In the genomic region with DNA sequence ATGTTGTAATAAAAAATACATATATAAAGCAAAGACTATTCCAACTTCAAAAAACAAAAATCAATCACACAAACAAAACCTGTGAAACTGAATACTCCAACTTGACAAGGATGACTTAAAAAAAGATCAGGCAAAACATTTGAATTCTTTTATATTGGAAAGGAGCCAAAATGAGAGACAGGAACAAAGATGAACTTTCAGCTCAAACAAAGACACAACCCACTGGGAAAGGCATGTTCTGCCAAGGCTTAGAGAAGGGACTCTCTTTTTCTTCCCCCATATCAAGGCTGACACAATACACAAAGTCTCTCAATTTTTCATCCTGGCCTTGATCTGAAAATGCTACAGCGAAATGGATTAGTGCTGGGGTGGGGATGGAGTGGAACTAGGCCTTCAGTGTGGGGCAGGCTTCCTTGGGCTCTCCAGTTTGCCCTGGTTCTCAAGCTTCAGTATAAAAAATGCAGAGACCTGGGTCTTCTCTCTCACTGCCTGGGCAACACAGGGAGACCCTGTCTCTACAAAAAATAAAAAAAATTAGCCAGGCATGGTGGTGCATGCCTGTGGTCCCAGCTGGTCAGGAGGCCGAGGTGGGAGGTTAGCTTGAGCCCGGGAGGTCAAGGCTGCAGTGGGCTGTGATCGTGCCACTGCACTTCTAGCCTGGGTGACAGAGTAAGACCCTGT, we compare ENCODE assay signal across 25 cellular contexts. TPM values are rescaled to one million over a fixed set of nuclear protein-coding genes. Genes with fewer than 3 reads are reported as not detected.
DNase-seq lines count a peak whose midpoint lies in the region; ATAC-seq and TF ChIP-seq lines count a peak whose summit lies in the region.
"Had no signal": no experiment of that assay in that cellular context is flagged by ENCODE, and none has a peak within 500 bp of the region (broad histone marks: within the 10 kb centered on the region; RNA-seq: fewer than 3 reads in every experiment).

No MANE protein-coding gene starts in this region.

- TF ChIP-seq RAD21 in liver (IDR thresholded peaks at IDR 0.05), result peak in 1 of 2 donors; percentile 45

- no peak for TF ChIP-seq CTCF in liver (IDR thresholded peaks at IDR 0.05; ENCODE audit: low read depth, low read length, missing input control)

- H3K27me3 ChIP-seq in liver (ENCODE audit: control insufficient read depth in 4 of 4, insufficient read depth in 4 of 4, low read length in 3 of 4), result no peaks in the 10 kb centered on the region
- H3K27me3 ChIP-seq: body of pancreas, SJSA1, transverse colon had no signal

- peak; percentile 23 for DNase-seq in NCI-H345 (lab: John Stamatoyannopoulos, UW)
- peak in 8 of 49 donors; percentile 9 to 41 (median 18) for DNase-seq in substantia nigra (lab: John Stamatoyannopoulos, UW)
- DNase-seq in LoVo (ENCODE audit: low spot score), result no peak
- no peak for DNase-seq in NCI-H774 (lab: John Stamatoyannopoulos, UW)
- DNase-seq in GF-D8 (lab: John Stamatoyannopoulos, UW), result no peak
- DNase-seq: activated effector memory CD4-positive, alpha-beta T cell treated with Interleukin-2 at 50 U/mL for 16 hours; activated naive CD8-positive, alpha-beta T cell treated with anti-CD3 and anti-CD28 coated beads, Interleukin-2, amount 50 U/mL, for 24 hours; body of pancreas; DMS79; effector memory CD8-positive, alpha-beta T cell; kidney glomerular epithelial cell; NCI-H1048; NCI-H187 treated with DMSO at 0.1 percent for 48 hours; NCI-H524; nephron progenitor cell; small intestine; stimulated activated naive B cell treated with anti-CD40 and anti-IgM and Interleukin-4, amounts not matched to agents 10 μg/mL and 1 μg/mL and 100 μg/mL, for 72 hours; T-helper 9 cell; transverse colon had no signal

- H3K4me1 ChIP-seq in liver (ENCODE audit: control insufficient read depth in 4 of 4, insufficient read depth in 4 of 4, low read length in 3 of 4), result peaks cover 7 to 20% (median 9%) of the 10 kb centered on the region in 4 donors
- H3K4me1 ChIP-seq: body of pancreas, prostate gland, SJSA1 had no signal

- no peaks in the 10 kb centered on the region for H3K9me3 ChIP-seq in liver (ENCODE audit: control insufficient read depth in 4 of 4, low read length in 3 of 4)
- H3K9me3 ChIP-seq: body of pancreas, prostate gland, SJSA1, transverse colon had no signal

- 69% methylated on average over 4 of the region's 4 CpGs for WGBS in liver

- no peak for ATAC-seq in HG03521 (IDR thresholded peaks at IDR 0.05; ENCODE audit: unreplicated experiment)
- ATAC-seq: activated naive CD8-positive, alpha-beta T cell treated with anti-CD3 and anti-CD28 coated beads, Interleukin-2, amount 50 U/mL, for 24 hours; body of pancreas; effector memory CD8-positive, alpha-beta T cell; stimulated activated naive B cell treated with anti-CD40 and anti-IgM and Interleukin-4, amounts not matched to agents 10 μg/mL and 1 μg/mL and 100 μg/mL, for 72 hours; WTC11 had no signal

- no peak overlapping the region for H3K9ac ChIP-seq in liver (ENCODE audit: low read depth in 1 of 2, low read length in 2 of 2)

- H3K27ac ChIP-seq in cingulate gyrus (ENCODE audit: low read depth, low read length) (peak overlapping the region; percentile 77), liver (ENCODE audit: low read depth in 1 of 2, low read length in 2 of 2) (peak overlapping the region in 1 of 2 donors; percentile 10), substantia nigra (ENCODE audit: low read depth, low read length, poor library complexity, severe bottlenecking) (peak overlapping the region; percentile 81)
- H3K27ac ChIP-seq: body of pancreas, prostate gland, SJSA1, transverse colon had no signal

- no peaks in the 10 kb centered on the region for H3K36me3 ChIP-seq in liver (ENCODE audit: control insufficient read depth in 4 of 4, insufficient read depth in 3 of 4, low read depth in 1 of 4, low read length in 3 of 4)
- H3K36me3 ChIP-seq: prostate gland, SJSA1, transverse colon had no signal

- H3K4me3 ChIP-seq in liver (ENCODE audit: low read depth in 1 of 3, low read length in 3 of 3), result no peak overlapping the region
- H3K4me3 ChIP-seq: body of pancreas, prostate gland, SJSA1, transverse colon had no signal

TF ChIP-seq in liver, 16 proteins besides CTCF, POLR2A, EP300 and RAD21:
- peak; percentile 64 for TF ChIP-seq SP1 (IDR thresholded peaks at IDR 0.05)
- peak; percentile 69 to 71 for TF ChIP-seq HNF4A (conservative IDR thresholded peaks at IDR 0.05)
- no peak for TF ChIP-seq NR2F2 (IDR thresholded peaks at IDR 0.05)
- TF ChIP-seq FOXA2 (IDR thresholded peaks at IDR 0.05), result no peak
- peak in 1 of 2 donors; percentile 28 for TF ChIP-seq JUND (IDR thresholded peaks at IDR 0.05)
- TF ChIP-seq FOXA1 (IDR thresholded peaks at IDR 0.05), result no peak
- TF ChIP-seq ZBTB33 (IDR thresholded peaks at IDR 0.05), result no peak
- peak; percentile 34 for TF ChIP-seq HNF4G (IDR thresholded peaks at IDR 0.05)
- TF ChIP-seq RXRA (IDR thresholded peaks at IDR 0.05), result peak; percentile 41 to 47

RNA-seq across cellular contexts. Expression of gene FAM169A, which starts 11.6 kb away (rescaled TPM):
- 1 to 10 TPM; 1.0 to 5.0 TPM for total RNA-seq in liver
- polyA plus RNA-seq in liver, result under 1 TPM; 0.58 to 0.83 TPM
